ENCODE assay signal across 23 cellular contexts in the genomic region with DNA sequence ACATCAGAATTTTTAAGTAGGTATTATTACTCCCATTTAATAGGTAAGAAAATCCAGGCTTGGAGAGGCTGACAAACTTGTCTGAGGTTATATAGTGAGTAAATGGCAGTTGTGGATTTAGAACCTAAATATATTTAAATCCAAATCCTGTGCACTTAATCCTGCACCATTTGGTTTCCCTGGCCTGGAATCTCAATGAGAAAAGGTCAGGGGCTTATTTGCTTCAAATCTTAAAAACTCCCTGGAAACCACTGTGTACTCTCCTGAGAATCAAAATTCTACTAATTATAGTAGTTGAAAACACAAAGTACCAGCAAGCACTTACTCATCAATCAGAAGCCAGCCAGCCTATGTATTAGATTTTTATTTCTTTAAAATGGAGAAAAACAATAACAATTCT.
DNase-seq lines count a peak whose midpoint lies in the region; ATAC-seq and TF ChIP-seq lines count a peak whose summit lies in the region.
"Had no signal": no experiment of that assay in that cellular context is flagged by ENCODE, and none has a peak within 500 bp of the region (broad histone marks: within the 10 kb centered on the region; RNA-seq: fewer than 3 reads in every experiment).

No MANE protein-coding gene starts in this region.

- H3K4me1 ChIP-seq in cardiac muscle cell (ENCODE audit: low read depth) (peaks cover 15% of the 10 kb centered on the region), adipocyte (ENCODE audit: control insufficient read depth, insufficient read depth, low read length) (peaks cover 32% of the 10 kb centered on the region), gastrocnemius medialis (peaks cover 0 to 11% of the 10 kb centered on the region in 2 donors)
- H3K4me1 ChIP-seq: SJSA1, uterus had no signal

- intact Hi-C loops in Right ventricle myocardium inferior (cut with DNase I), result loop anchor here (10.0 kb wide), 1 partner anchor 133 kb away; no protein-coding TSS in a partner anchor
- intact Hi-C loops in gastrocnemius medialis (cut with DNase I; ENCODE audit: low total_unique reads), result no loop called here

- H3K4me3 ChIP-seq in cardiac muscle cell, result peak overlapping the region; percentile 58
- H3K4me3 ChIP-seq in adipocyte (ENCODE audit: low read length), result peak overlapping the region; percentile 39
- peak overlapping the region; percentile 75; the same call in 1 of the 2 replicates for H3K4me3 ChIP-seq in iPS-18c (ENCODE audit: insufficient read depth, low read depth, low read length)
- no peak overlapping the region for H3K4me3 ChIP-seq in gastrocnemius medialis
- H3K4me3 ChIP-seq: left lung, pancreas, SJSA1, uterus had no signal

- peak overlapping the region; percentile 42 for H3K9ac ChIP-seq in adipocyte (ENCODE audit: low read length)

- ATAC-seq in Right ventricle myocardium inferior, result no peak
- ATAC-seq in gastrocnemius medialis, result no peak
- ATAC-seq in HG03039 (IDR thresholded peaks at IDR 0.05; ENCODE audit: unreplicated experiment), result no peak
- no peak for ATAC-seq in left lobe of liver
- ATAC-seq: left lung, Panc1, pancreas, sciatic nerve, T-helper 17 cell had no signal

- TF ChIP-seq CTCF in cardiac muscle cell (IDR thresholded peaks at IDR 0.05; ENCODE audit: low read depth, low read length) (no peak), gastrocnemius medialis (IDR thresholded peaks at IDR 0.05 in 4 of 5, conservative IDR thresholded peaks at IDR 0.05 in 1 of 5) (no peak)

- no peaks in the 10 kb centered on the region for H3K27me3 ChIP-seq in cardiac muscle cell
- H3K27me3 ChIP-seq in adipocyte (replicated peaks; ENCODE audit: control insufficient read depth, insufficient read depth, low read length), result no peaks in the 10 kb centered on the region
- no peaks in the 10 kb centered on the region for H3K27me3 ChIP-seq in gastrocnemius medialis
- H3K27me3 ChIP-seq: left lung, pancreas, SJSA1, uterus had no signal

- H3K9me3 ChIP-seq in cardiac muscle cell (ENCODE audit: low read depth), result no peaks in the 10 kb centered on the region
- H3K9me3 ChIP-seq in adipocyte (ENCODE audit: control insufficient read depth, low read length), result no peaks in the 10 kb centered on the region
- H3K9me3 ChIP-seq in iPS-18c (ENCODE audit: control insufficient read depth, insufficient read depth, low read length), result no peaks in the 10 kb centered on the region
- H3K9me3 ChIP-seq in gastrocnemius medialis, result no peaks in the 10 kb centered on the region
- H3K9me3 ChIP-seq: Caco-2, left lung, pancreas, SJSA1, uterus had no signal

- H3K36me3 ChIP-seq in cardiac muscle cell, result peaks cover 18% of the 10 kb centered on the region
- H3K36me3 ChIP-seq in adipocyte (ENCODE audit: control insufficient read depth, insufficient read depth, low read length, severe bottlenecking), result peaks cover 38% of the 10 kb centered on the region
- peaks cover 0 to 13% of the 10 kb centered on the region in 2 donors for H3K36me3 ChIP-seq in gastrocnemius medialis
- H3K36me3 ChIP-seq: uterus had no signal

- DNase-seq in cardiac muscle cell (ENCODE audit: low read depth in 1 of 2, low spot score in 1 of 2) (no peak), Right ventricle myocardium inferior (ENCODE audit: missing footprints) (no peak), adipocyte (ENCODE audit: low read depth) (no peak), gastrocnemius medialis (no peak), activated gamma-delta T cell (lab: John Stamatoyannopoulos, UW) (no peak), left lobe of liver (ENCODE audit: low spot score) (no peak)
- DNase-seq: activated CD4-positive, alpha-beta T cell treated with anti-CD3 and anti-CD28 coated beads, Interleukin-2, amount 10 ng/mL, durations not matched to agents 7 days and 5 days; amniotic stem cell; Caco-2; central memory CD4-positive, alpha-beta T cell; left lung; NCI-H1048; NCI-H1930; NCI-H226; pancreas; T-helper 17 cell; uterus had no signal

- in situ Hi-C loops in gastrocnemius medialis (cut with MboI; ENCODE audit: low sequenced_read_pairs in 4 of 4), result loop anchor here in 1 of 4 donors (25.0 kb wide), 1 partner anchor 100 kb away; a partner anchor contains a TSS

- H3K27ac ChIP-seq in cardiac muscle cell, result no peak overlapping the region
- H3K27ac ChIP-seq in gastrocnemius medialis, result peak overlapping the region in 3 of 4 donors; percentile 14 to 30 (median 29)
- H3K27ac ChIP-seq: 22Rv1, left lung, pancreas, SJSA1, uterus had no signal

- no peak for TF ChIP-seq POLR2A in gastrocnemius medialis (IDR thresholded peaks at IDR 0.05)

Comparison
In these comparisons a context has a peak if more than half of its experiments do, and no peak if none do; other contexts are left out.
1. H3K4me3 ChIP-seq: peak in cardiac muscle cell (single experiment), adipocyte (single experiment) and iPS-18c (single experiment); none in gastrocnemius medialis (0 of 4).